21 cellular contexts compared by ENCODE assay signal in the genomic region with DNA sequence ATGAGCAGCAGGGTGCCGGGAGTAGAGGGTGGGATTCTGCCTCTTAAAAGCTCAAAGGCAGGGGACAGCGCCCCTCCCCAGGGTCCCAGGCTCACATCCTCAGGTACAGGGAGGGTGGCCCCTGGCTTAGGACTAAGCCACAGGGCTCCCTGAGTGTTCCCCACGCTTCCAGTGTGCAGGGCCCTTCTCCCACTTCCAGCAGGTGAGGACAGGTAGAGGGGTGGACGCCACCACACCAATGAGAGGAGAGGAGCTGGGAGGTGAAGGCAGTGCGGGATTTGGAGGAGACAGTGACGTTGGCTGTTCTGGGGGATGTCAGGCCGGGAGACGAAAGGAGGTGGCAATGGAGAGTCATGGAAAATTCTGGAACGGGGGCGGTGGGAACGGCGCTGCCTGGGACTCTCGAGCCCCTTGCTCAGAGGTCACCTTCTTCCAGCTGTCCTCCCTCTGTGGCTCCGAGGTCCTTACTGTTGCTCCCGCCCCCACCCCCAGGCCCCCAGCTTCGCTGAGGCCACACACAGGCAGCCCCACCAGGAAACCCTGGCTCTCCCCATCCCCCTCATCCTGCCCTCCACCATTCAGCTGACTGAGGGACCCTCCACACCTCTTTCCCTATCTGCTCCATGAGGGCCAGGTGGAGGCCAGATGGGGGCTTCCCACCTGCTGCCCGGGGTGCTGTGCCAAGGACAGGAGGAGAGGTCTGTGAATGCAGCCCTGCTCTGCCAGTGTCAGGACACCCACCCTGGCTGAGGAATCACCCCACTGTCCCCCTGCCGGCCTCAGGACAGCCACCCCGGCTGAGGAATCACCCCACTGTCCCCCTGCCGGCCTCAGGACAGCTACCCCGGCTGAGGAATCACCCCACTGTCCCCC. TPM values are rescaled to one million over a fixed set of nuclear protein-coding genes. Genes with fewer than 3 reads are reported as not detected.
DNase-seq lines count a peak whose midpoint lies in the region; FAIRE-seq and TF ChIP-seq lines count a peak whose summit lies in the region.
"Had no signal": no experiment of that assay in that cellular context is flagged by ENCODE, and none has a peak within 500 bp of the region (broad histone marks: within the 10 kb centered on the region; RNA-seq: fewer than 3 reads in every experiment).

No MANE protein-coding gene starts in this region.

- DNase-seq in NCI-H524 (lab: John Stamatoyannopoulos, UW) (peak; percentile 52 to 70), NCI-H524 treated with DMSO at 0.1 percent for 48 hours (lab: John Stamatoyannopoulos, UW) (no peak), kidney (peak; percentile 50), DMS 273 treated with DMSO at 0.1 percent for 48 hours (lab: John Stamatoyannopoulos, UW) (no peak), NCI-H146 (lab: John Stamatoyannopoulos, UW) (no peak), activated T-cell treated with anti-CD3 and anti-CD28 coated beads for 4 hours (no peak)
- DNase-seq: AML-193, HFFc6, KG1, NCI-H1048, NCI-H1436 treated with DMSO at 0.1 percent for 48 hours, NCI-H2029 treated with DMSO at 0.1 percent for 48 hours, NCI-H446, NCI-H748 treated with DMSO at 0.1 percent for 48 hours, SJCRH30 had no signal

- H4K20me1 ChIP-seq in OCI-LY3 (ENCODE audit: insufficient read depth, low read length), result no peaks in the 10 kb centered on the region
- no peaks in the 10 kb centered on the region for H4K20me1 ChIP-seq in neural cell (ENCODE audit: insufficient read depth)

- H3K79me2 ChIP-seq in OCI-LY3 (ENCODE audit: low read length), result no peaks in the 10 kb centered on the region
- H3K79me2 ChIP-seq in neural cell (replicated peaks; ENCODE audit: insufficient read depth, low read length), result no peaks in the 10 kb centered on the region

- H3F3A ChIP-seq in neural cell (ENCODE audit: insufficient read depth, low read length, poor library complexity, severe bottlenecking), result no peaks in the 10 kb centered on the region

- H3K36me3 ChIP-seq in OCI-LY3 (replicated peaks; ENCODE audit: low read depth, low read length) (no peaks in the 10 kb centered on the region), kidney (ENCODE audit: control insufficient read depth in 1 of 2, insufficient read depth in 2 of 2, low read length in 2 of 2) (no peaks in the 10 kb centered on the region), neural cell (ENCODE audit: insufficient read depth, low read length) (no peaks in the 10 kb centered on the region)
- H3K36me3 ChIP-seq: SJCRH30 had no signal

- H3K4me1 ChIP-seq in OCI-LY3 (ENCODE audit: low read length) (peaks cover 86% of the 10 kb centered on the region), kidney (ENCODE audit: control insufficient read depth in 1 of 2, insufficient read depth in 1 of 2, low read depth in 1 of 2, low read length in 2 of 2) (no peaks in the 10 kb centered on the region)
- H3K4me1 ChIP-seq: SJCRH30 had no signal

- H3K9me3 ChIP-seq in OCI-LY3 (ENCODE audit: insufficient read depth, low read length) (no peaks in the 10 kb centered on the region), kidney (ENCODE audit: control insufficient read depth in 1 of 2, low read length in 2 of 2) (no peaks in the 10 kb centered on the region), neural cell (ENCODE audit: low read length) (no peaks in the 10 kb centered on the region)
- H3K9me3 ChIP-seq: SJCRH30 had no signal

- H3K4me2 ChIP-seq in OCI-LY3 (ENCODE audit: low read length) (peak overlapping the region; percentile 67), neural cell (ENCODE audit: low read length) (no peak overlapping the region)

- no peaks in the 10 kb centered on the region for H3K9me2 ChIP-seq in neural cell (ENCODE audit: insufficient read depth, low read length)

- intact Hi-C loops in kidney (cut with DNase I), result no loop called here

- H3K27me3 ChIP-seq in OCI-LY3 (ENCODE audit: low read depth, low read length) (no peaks in the 10 kb centered on the region), neural cell (ENCODE audit: insufficient read depth, low read depth, low read length) (no peaks in the 10 kb centered on the region)
- H3K27me3 ChIP-seq: SJCRH30 had no signal

- FAIRE-seq in kidney (lab: Jason Lieb, UNC), result no peak
- FAIRE-seq: H54 had no signal

- no peak overlapping the region for H3K27ac ChIP-seq in OCI-LY3 (ENCODE audit: low read length)
- H3K27ac ChIP-seq in kidney (ENCODE audit: low read depth in 2 of 2, low read length in 2 of 2), result no peak overlapping the region
- peak overlapping the region; percentile 92 for H3K27ac ChIP-seq in neural cell (ENCODE audit: low read length)
- H3K27ac ChIP-seq: 22Rv1, SJCRH30 had no signal

- TF ChIP-seq CTCF in OCI-LY3 (IDR thresholded peaks at IDR 0.05; ENCODE audit: low read depth, low read length), result no peak
- TF ChIP-seq CTCF in kidney (IDR thresholded peaks at IDR 0.05; ENCODE audit: borderline replicate concordance, extremely low read depth, insufficient read depth), result no peak
- TF ChIP-seq CTCF in neural cell (IDR thresholded peaks at IDR 0.05; ENCODE audit: poor library complexity, severe bottlenecking), result no peak

- no peak for TF ChIP-seq EP300 in neural cell (conservative IDR thresholded peaks at IDR 0.05; ENCODE audit: poor library complexity, severe bottlenecking)

- H2AFZ ChIP-seq in OCI-LY3 (ENCODE audit: low read depth, low read length), result no peak overlapping the region
- H2AFZ ChIP-seq in neural cell (ENCODE audit: low read depth, low read length), result peak overlapping the region; percentile 24

- peak overlapping the region; percentile 48; the same call in 1 of the 2 replicates for H3K4me3 ChIP-seq in OCI-LY3 (ENCODE audit: low read length)
- H3K4me3 ChIP-seq in kidney (ENCODE audit: low read length in 2 of 2), result no peak overlapping the region
- peak overlapping the region; percentile 50 for H3K4me3 ChIP-seq in neural cell (ENCODE audit: low read length)
- H3K4me3 ChIP-seq: SJCRH30 had no signal

- no peak for TF ChIP-seq RAD21 in neural cell (conservative IDR thresholded peaks at IDR 0.05)

- no peak overlapping the region for H3K9ac ChIP-seq in OCI-LY3 (ENCODE audit: low read length)
- no peak overlapping the region for H3K9ac ChIP-seq in kidney (ENCODE audit: low read length in 2 of 2)
- peak overlapping the region; percentile 79 for H3K9ac ChIP-seq in neural cell (ENCODE audit: low read length)

TF ChIP-seq in neural cell, 6 proteins besides CTCF, POLR2A, EP300 and RAD21:
- TF ChIP-seq, protein P1, sequence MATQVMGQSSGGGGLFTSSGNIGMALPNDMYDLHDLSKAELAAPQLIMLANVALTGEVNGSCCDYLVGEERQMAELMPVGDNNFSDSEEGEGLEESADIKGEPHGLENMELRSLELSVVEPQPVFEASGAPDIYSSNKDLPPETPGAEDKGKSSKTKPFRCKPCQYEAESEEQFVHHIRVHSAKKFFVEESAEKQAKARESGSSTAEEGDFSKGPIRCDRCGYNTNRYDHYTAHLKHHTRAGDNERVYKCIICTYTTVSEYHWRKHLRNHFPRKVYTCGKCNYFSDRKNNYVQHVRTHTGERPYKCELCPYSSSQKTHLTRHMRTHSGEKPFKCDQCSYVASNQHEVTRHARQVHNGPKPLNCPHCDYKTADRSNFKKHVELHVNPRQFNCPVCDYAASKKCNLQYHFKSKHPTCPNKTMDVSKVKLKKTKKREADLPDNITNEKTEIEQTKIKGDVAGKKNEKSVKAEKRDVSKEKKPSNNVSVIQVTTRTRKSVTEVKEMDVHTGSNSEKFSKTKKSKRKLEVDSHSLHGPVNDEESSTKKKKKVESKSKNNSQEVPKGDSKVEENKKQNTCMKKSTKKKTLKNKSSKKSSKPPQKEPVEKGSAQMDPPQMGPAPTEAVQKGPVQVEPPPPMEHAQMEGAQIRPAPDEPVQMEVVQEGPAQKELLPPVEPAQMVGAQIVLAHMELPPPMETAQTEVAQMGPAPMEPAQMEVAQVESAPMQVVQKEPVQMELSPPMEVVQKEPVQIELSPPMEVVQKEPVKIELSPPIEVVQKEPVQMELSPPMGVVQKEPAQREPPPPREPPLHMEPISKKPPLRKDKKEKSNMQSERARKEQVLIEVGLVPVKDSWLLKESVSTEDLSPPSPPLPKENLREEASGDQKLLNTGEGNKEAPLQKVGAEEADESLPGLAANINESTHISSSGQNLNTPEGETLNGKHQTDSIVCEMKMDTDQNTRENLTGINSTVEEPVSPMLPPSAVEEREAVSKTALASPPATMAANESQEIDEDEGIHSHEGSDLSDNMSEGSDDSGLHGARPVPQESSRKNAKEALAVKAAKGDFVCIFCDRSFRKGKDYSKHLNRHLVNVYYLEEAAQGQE (IDR thresholded peaks at IDR 0.05; ENCODE audit: borderline replicate concordance), result no peak
- no peak for TF ChIP-seq SMC3 (conservative IDR thresholded peaks at IDR 0.05; ENCODE audit: poor library complexity)
- TF ChIP-seq MXI1 (conservative IDR thresholded peaks at IDR 0.05; ENCODE audit: poor library complexity, severe bottlenecking), result no peak
- no peak for TF ChIP-seq EZH2 (IDR thresholded peaks at IDR 0.05; ENCODE audit: borderline replicate concordance, insufficient read depth, low read length, poor library complexity, severe bottlenecking)
- TF ChIP-seq TAF1 (IDR thresholded peaks at IDR 0.05; ENCODE audit: low read depth), result no peak
- no peak for TF ChIP-seq POLR2AphosphoS5 (IDR thresholded peaks at IDR 0.05)

RNA-seq across cellular contexts. Expression of a gene that starts 57.7 kb away (rescaled TPM):
- 33.2 TPM for total RNA-seq in kidney
- polyA plus RNA-seq in kidney (ENCODE audit: insufficient read depth, low read depth, low replicate concordance) (39.0 TPM), neural cell (20.8 and 37.0 TPM in 2 replicates)
- polyA minus RNA-seq in neural cell, result 22.3 and 23.1 TPM in 2 replicates

RNA-seq across cellular contexts. Expression of a gene that starts 58.9 kb away (rescaled TPM):
- 8.0 TPM for total RNA-seq in kidney
- 0.75 TPM for polyA plus RNA-seq in kidney (ENCODE audit: insufficient read depth, low read depth, low replicate concordance)
- 0.74 and 2.1 TPM in 2 replicates for polyA plus RNA-seq in neural cell
- 2.9 and 3.5 TPM in 2 replicates for polyA minus RNA-seq in neural cell
- total RNA-seq: HFFc6, M059J, RPMI7951 had no signal

Comparison
In these comparisons a context has a peak if more than half of its experiments do, and no peak if none do; other contexts are left out.
1. DNase-seq: peak in NCI-H524 (2 of 2) and kidney (single experiment); none in NCI-H524 treated with DMSO at 0.1 percent for 48 hours (single experiment), DMS 273 treated with DMSO at 0.1 percent for 48 hours (single experiment), NCI-H146 (single experiment) and activated T-cell treated with anti-CD3 and anti-CD28 coated beads for 4 hours (single experiment).
2. H3K4me3 ChIP-seq: peak in OCI-LY3 (single experiment) and neural cell (single experiment); none in kidney (0 of 2).